Comparison of ENCODE assay signal across 1 cellular context in genomic region chr5:172657503-172658233, GRCh38.
TF ChIP-seq lines count a peak whose summit lies in the region.
"Not testable (repeated sequence)": the region's sequence is repeated elsewhere in the genome, so short reads cannot be mapped to it uniquely, and the experiment has no call there.

No MANE protein-coding gene starts in this region.

TF ChIP-seq in K562, 482 proteins besides CTCF, POLR2A, EP300 and RAD21:
- TF ChIP-seq PKNOX1 (IDR thresholded peaks at IDR 0.05) (peak; percentile 44), RAD51 (IDR thresholded peaks at IDR 0.05; ENCODE audit: borderline replicate concordance, low read depth) (peak; percentile 88), CBFA2T2 (conservative IDR thresholded peaks at IDR 0.05) (peak; percentile 58), TOE1 (IDR thresholded peaks at IDR 0.05; ENCODE audit: borderline replicate concordance) (peak; percentile 65)
- not testable (repeated sequence) for TF ChIP-seq TOE1 (CRISPR knock-in tag; IDR thresholded peaks at IDR 0.05; ENCODE audit: borderline replicate concordance, low read depth)
- TF ChIP-seq, protein P1, sequence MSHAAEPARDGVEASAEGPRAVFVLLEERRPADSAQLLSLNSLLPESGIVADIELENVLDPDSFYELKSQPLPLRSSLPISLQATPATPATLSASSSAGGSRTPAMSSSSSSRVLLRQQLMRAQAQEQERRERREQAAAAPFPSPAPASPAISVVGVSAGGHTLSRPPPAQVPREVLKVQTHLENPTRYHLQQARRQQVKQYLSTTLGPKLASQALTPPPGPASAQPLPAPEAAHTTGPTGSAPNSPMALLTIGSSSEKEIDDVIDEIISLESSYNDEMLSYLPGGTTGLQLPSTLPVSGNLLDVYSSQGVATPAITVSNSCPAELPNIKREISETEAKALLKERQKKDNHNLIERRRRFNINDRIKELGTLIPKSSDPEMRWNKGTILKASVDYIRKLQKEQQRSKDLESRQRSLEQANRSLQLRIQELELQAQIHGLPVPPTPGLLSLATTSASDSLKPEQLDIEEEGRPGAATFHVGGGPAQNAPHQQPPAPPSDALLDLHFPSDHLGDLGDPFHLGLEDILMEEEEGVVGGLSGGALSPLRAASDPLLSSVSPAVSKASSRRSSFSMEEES (CRISPR knock-in tag; IDR thresholded peaks at IDR 0.05): peak; percentile 91
